13 cellular contexts compared by ENCODE assay signal in the genomic region with DNA sequence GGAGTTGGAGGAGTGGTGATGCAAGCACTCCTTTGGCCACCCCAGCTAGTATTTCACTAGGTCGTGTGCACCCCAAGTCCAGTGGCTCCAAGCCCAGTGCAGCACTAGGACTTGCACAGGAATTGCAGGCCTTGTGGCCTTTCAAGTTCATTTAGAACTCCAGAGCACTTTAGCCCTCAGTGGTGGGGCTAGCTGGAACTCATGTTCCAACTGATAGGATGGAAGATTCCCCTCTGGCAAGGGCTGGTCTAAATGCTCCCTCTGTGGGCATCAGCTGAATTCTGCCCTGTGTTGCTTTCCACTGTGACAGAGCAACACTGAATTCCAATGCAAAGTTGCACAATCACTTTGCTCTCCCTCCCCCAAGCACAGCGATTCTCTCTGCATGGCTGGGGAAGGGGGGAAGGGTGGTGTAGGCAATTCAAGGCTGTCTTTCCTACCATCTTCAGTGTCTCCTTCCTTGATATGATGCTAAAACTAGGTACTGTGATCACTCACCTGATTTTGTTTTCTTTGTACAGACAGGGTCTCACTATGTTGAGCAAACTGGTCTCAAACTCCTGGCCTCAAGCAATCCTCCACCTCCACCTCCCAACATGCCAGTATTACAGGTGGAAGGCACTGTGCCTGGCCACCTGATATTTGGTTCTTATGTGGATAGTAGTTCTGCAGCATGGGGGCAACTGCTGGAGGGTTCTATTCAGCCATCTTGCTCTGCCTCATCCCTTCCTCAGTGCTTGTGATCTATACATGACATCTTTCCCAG. TPM values are rescaled to one million over a fixed set of nuclear protein-coding genes. Genes with fewer than 3 reads are reported as not detected.
A peak's percentile ranks its signal among the peaks of the same experiment; 100 is the strongest.
DNase-seq lines count a peak whose midpoint lies in the region; ATAC-seq, FAIRE-seq and TF ChIP-seq lines count a peak whose summit lies in the region.
"Had no signal": no experiment of that assay in that cellular context is flagged by ENCODE, and none has a peak within 500 bp of the region (broad histone marks: within the 10 kb centered on the region; RNA-seq: fewer than 3 reads in every experiment).

No MANE protein-coding gene starts in this region.

- peak overlapping the region; percentile 9 for H3K27ac Mint-ChIP-seq in astrocyte (ENCODE audit: unreplicated experiment)
- H3K27ac Mint-ChIP-seq in activated T-helper 1 cell treated with anti-CD3 and anti-CD28 coated beads, Interleukin-12 subunit alpha, Interleukin-12 subunit beta, Interleukin-2, Interleukin-4 antibody, amounts not matched to agents 30 ng/mL and 10 ng/mL and 1 ng/mL, durations not matched to agents 14 hours and 24 hours and 36 hours, result no peak overlapping the region

- H2AFZ ChIP-seq in astrocyte (ENCODE audit: low read depth, low read length), result no peak overlapping the region

- TF ChIP-seq POLR2A in upper lobe of left lung (IDR thresholded peaks at IDR 0.05), result no peak

- H3K27me3 Mint-ChIP-seq in astrocyte (ENCODE audit: low read depth, unreplicated experiment), result no peaks in the 10 kb centered on the region
- no peaks in the 10 kb centered on the region for H3K27me3 Mint-ChIP-seq in activated T-helper 1 cell treated with anti-CD3 and anti-CD28 coated beads, Interleukin-12 subunit alpha, Interleukin-12 subunit beta, Interleukin-2, Interleukin-4 antibody, amounts not matched to agents 30 ng/mL and 10 ng/mL and 1 ng/mL, durations not matched to agents 14 hours and 24 hours and 36 hours (ENCODE audit: insufficient read depth)
- H3K27me3 Mint-ChIP-seq: naive thymus-derived CD4-positive, alpha-beta T cell had no signal

- H3K9me3 ChIP-seq in astrocyte (ENCODE audit: insufficient read depth, low read depth, low read length) (no peaks in the 10 kb centered on the region), upper lobe of left lung (no peaks in the 10 kb centered on the region)

- FAIRE-seq in astrocyte (lab: Jason Lieb, UNC), result peak; percentile 26

- TF ChIP-seq EP300 in upper lobe of left lung (IDR thresholded peaks at IDR 0.05), result no peak

- H3K36me3 Mint-ChIP-seq in astrocyte (ENCODE audit: low read depth, unreplicated experiment), result peaks cover 11% of the 10 kb centered on the region
- peaks cover 13% of the 10 kb centered on the region for H3K36me3 Mint-ChIP-seq in activated T-helper 1 cell treated with anti-CD3 and anti-CD28 coated beads, Interleukin-12 subunit alpha, Interleukin-12 subunit beta, Interleukin-2, Interleukin-4 antibody, amounts not matched to agents 30 ng/mL and 10 ng/mL and 1 ng/mL, durations not matched to agents 14 hours and 24 hours and 36 hours (ENCODE audit: low read depth)

- H3K4me1 ChIP-seq in astrocyte (ENCODE audit: insufficient read depth, low read length), result no peaks in the 10 kb centered on the region
- H3K4me1 ChIP-seq in upper lobe of left lung, result peaks cover 0 to 11% (median 9%) of the 10 kb centered on the region in 4 donors

- no peak overlapping the region for H3K4me2 ChIP-seq in astrocyte (ENCODE audit: low read length)

- H3K9me3 Mint-ChIP-seq in astrocyte (ENCODE audit: unreplicated experiment), result peaks cover 5% of the 10 kb centered on the region
- peaks cover 16% of the 10 kb centered on the region for H3K9me3 Mint-ChIP-seq in activated T-helper 1 cell treated with anti-CD3 and anti-CD28 coated beads, Interleukin-12 subunit alpha, Interleukin-12 subunit beta, Interleukin-2, Interleukin-4 antibody, amounts not matched to agents 30 ng/mL and 10 ng/mL and 1 ng/mL, durations not matched to agents 14 hours and 24 hours and 36 hours

- H4K20me1 ChIP-seq in astrocyte (ENCODE audit: insufficient read depth, low read length), result peaks cover 31% of the 10 kb centered on the region

- DNase-seq in SIG-M5 treated with dmso at 0.1 percent for 504 hours (lab: John Stamatoyannopoulos, UW; ENCODE audit: unreplicated experiment), result peak; percentile 46
- no peak for DNase-seq in SIG-M5 (lab: John Stamatoyannopoulos, UW)
- peak; percentile 16 for DNase-seq in astrocyte (ENCODE audit: low read depth)
- DNase-seq in iPS DF 19.7 (ENCODE audit: low read depth, low spot score), result peak; percentile 47
- DNase-seq in upper lobe of left lung, result no peak
- DNase-seq in retina, result no peak
- no peak for DNase-seq in activated T-helper 1 cell treated with anti-CD3 and anti-CD28 coated beads, Interleukin-12 subunit alpha, Interleukin-12 subunit beta, Interleukin-2, Interleukin-4 antibody, amounts not matched to agents 30 ng/mL and 10 ng/mL and 1 ng/mL, durations not matched to agents 14 hours and 24 hours and 36 hours (ENCODE audit: low spot score)
- DNase-seq: naive thymus-derived CD4-positive, alpha-beta T cell; NCI-H1105 treated with DMSO at 0.1 percent for 48 hours; stimulated activated naive CD4-positive, alpha-beta T cell treated with Interleukin-2 at 50 U/mL for 16 hours had no signal

- 49 to 50% methylated on average over 2 of the region's 2 CpGs for WGBS in upper lobe of left lung, 2 donors

- peaks cover 36% of the 10 kb centered on the region for H3K79me2 ChIP-seq in astrocyte (ENCODE audit: insufficient read depth, low read length)

- ATAC-seq in upper lobe of left lung (ENCODE audit: low FRiP score in 2 of 2) (peak; percentile 43 to 51), HG03520 (IDR thresholded peaks at IDR 0.05; ENCODE audit: unreplicated experiment) (no peak)
- ATAC-seq: naive thymus-derived CD4-positive, alpha-beta T cell had no signal

- intact Hi-C loops in activated T-helper 1 cell treated with anti-CD3 and anti-CD28 coated beads, Interleukin-12 subunit alpha, Interleukin-12 subunit beta, Interleukin-2, Interleukin-4 antibody, amounts not matched to agents 30 ng/mL and 10 ng/mL and 1 ng/mL, durations not matched to agents 14 hours and 24 hours and 36 hours (cut with micrococcal nuclease), result no loop called here

- H3K27ac ChIP-seq in astrocyte (ENCODE audit: low read depth, low read length) (no peak overlapping the region), upper lobe of left lung (no peak overlapping the region)
- H3K27ac ChIP-seq: 22Rv1, cardiac muscle cell had no signal

- TF ChIP-seq CTCF in astrocyte (IDR thresholded peaks at IDR 0.05; ENCODE audit: insufficient read depth, low read depth, low read length) (no peak), upper lobe of left lung (IDR thresholded peaks at IDR 0.05) (no peak)

- H3K4me3 Mint-ChIP-seq in astrocyte (ENCODE audit: unreplicated experiment), result no peak overlapping the region
- no peak overlapping the region for H3K4me3 Mint-ChIP-seq in activated T-helper 1 cell treated with anti-CD3 and anti-CD28 coated beads, Interleukin-12 subunit alpha, Interleukin-12 subunit beta, Interleukin-2, Interleukin-4 antibody, amounts not matched to agents 30 ng/mL and 10 ng/mL and 1 ng/mL, durations not matched to agents 14 hours and 24 hours and 36 hours

- peaks cover 15% of the 10 kb centered on the region for H3K4me1 Mint-ChIP-seq in astrocyte (ENCODE audit: low read depth, unreplicated experiment)
- no peaks in the 10 kb centered on the region for H3K4me1 Mint-ChIP-seq in activated T-helper 1 cell treated with anti-CD3 and anti-CD28 coated beads, Interleukin-12 subunit alpha, Interleukin-12 subunit beta, Interleukin-2, Interleukin-4 antibody, amounts not matched to agents 30 ng/mL and 10 ng/mL and 1 ng/mL, durations not matched to agents 14 hours and 24 hours and 36 hours (ENCODE audit: low read depth)

- H3K36me3 ChIP-seq in astrocyte (ENCODE audit: insufficient read depth, low read length), result no peaks in the 10 kb centered on the region
- H3K36me3 ChIP-seq in upper lobe of left lung, result no peaks in the 10 kb centered on the region
- H3K36me3 ChIP-seq: cardiac muscle cell had no signal

- H3K9ac ChIP-seq in astrocyte (ENCODE audit: low read length), result no peak overlapping the region

- H3K27me3 ChIP-seq in astrocyte (ENCODE audit: insufficient read depth, low read length) (no peaks in the 10 kb centered on the region), upper lobe of left lung (no peaks in the 10 kb centered on the region)
- H3K27me3 ChIP-seq: cardiac muscle cell had no signal

- no peak overlapping the region for H3K4me3 ChIP-seq in astrocyte (ENCODE audit: insufficient read depth, low read depth, low read length)
- no peak overlapping the region for H3K4me3 ChIP-seq in upper lobe of left lung
- H3K4me3 ChIP-seq: cardiac muscle cell had no signal

RNA-seq across cellular contexts. Expression of a gene that starts 10.3 kb away (rescaled TPM):
- 10.0 and 11.8 TPM in 2 replicates for total RNA-seq in astrocyte
- total RNA-seq in upper lobe of left lung, result 10 to 100 TPM in 5 of 6 donors, 1 to 10 TPM in 1; 9.3 to 30.6 (median 18.5) TPM
- total RNA-seq in activated T-helper 1 cell treated with anti-CD3 and anti-CD28 coated beads, Interleukin-12 subunit alpha, Interleukin-12 subunit beta, Interleukin-2, Interleukin-4 antibody, amounts not matched to agents 30 ng/mL and 10 ng/mL and 1 ng/mL, durations not matched to agents 14 hours and 24 hours and 36 hours, result 14.7 and 16.1 TPM in 2 replicates

RNA-seq across cellular contexts. Expression of a gene that starts 59.9 kb away (rescaled TPM):
- total RNA-seq in astrocyte (141 and 151 TPM in 2 replicates), upper lobe of left lung (100 to 1,000 TPM in 2 of 6 donors, 10 to 100 TPM in 4; 75.7 to 187 (median 84.9) TPM)
- 144 TPM in 2 replicates for total RNA-seq in activated T-helper 1 cell treated with anti-CD3 and anti-CD28 coated beads, Interleukin-12 subunit alpha, Interleukin-12 subunit beta, Interleukin-2, Interleukin-4 antibody, amounts not matched to agents 30 ng/mL and 10 ng/mL and 1 ng/mL, durations not matched to agents 14 hours and 24 hours and 36 hours

Comparison
In these comparisons a context has a peak if more than half of its experiments do, and no peak if none do; other contexts are left out.
1. DNase-seq: peak in SIG-M5 treated with dmso at 0.1 percent for 504 hours (single experiment), astrocyte (single experiment) and iPS DF 19.7 (single experiment); none in SIG-M5 (single experiment), upper lobe of left lung (0 of 2), retina (single experiment) and activated T-helper 1 cell treated with anti-CD3 and anti-CD28 coated beads, Interleukin-12 subunit alpha, Interleukin-12 subunit beta, Interleukin-2, Interleukin-4 antibody, amounts not matched to agents 30 ng/mL and 10 ng/mL and 1 ng/mL, durations not matched to agents 14 hours and 24 hours and 36 hours (single experiment).